In the genomic region with DNA sequence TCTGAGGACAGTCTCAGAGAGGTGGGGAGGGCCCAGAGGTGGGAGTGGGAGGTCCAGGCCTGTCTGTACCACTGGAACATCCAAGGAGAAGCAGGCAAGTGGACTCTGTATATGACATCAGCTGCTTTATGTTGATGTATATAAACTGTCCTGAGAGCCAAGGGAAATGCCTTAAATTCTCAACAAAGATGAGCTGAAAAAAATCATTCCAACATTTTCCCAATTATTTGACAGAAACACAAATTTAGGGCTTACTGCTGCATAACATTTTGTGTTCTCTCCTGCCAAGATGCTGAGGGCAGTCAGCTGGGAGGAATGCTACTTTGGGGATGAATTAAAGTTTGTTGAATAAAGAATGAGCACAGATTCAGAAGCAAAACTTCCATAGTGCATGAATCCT, we compare ENCODE assay signal across 19 cellular contexts. TPM values are rescaled to one million over a fixed set of nuclear protein-coding genes. Genes with fewer than 3 reads are reported as not detected.
DNase-seq lines count a peak whose midpoint lies in the region; TF ChIP-seq lines count a peak whose summit lies in the region.
"Had no signal": no experiment of that assay in that cellular context is flagged by ENCODE, and none has a peak within 500 bp of the region (broad histone marks: within the 10 kb centered on the region; RNA-seq: fewer than 3 reads in every experiment).

No MANE protein-coding gene starts in this region.

- BruUV-seq in A673 (replicated peaks; lab: Mats Ljungman, UMichigan): no TSS peak

- TF ChIP-seq CTCF in osteoblast (IDR thresholded peaks at IDR 0.05; ENCODE audit: extremely low read depth, low read depth, low read length): no peak
- no peak for TF ChIP-seq CTCF in A673 (conservative IDR thresholded peaks at IDR 0.05; ENCODE audit: low read depth, low read length)
- no peak for TF ChIP-seq CTCF in suprapubic skin (IDR thresholded peaks at IDR 0.05)

- H3K4me2 ChIP-seq in osteoblast (ENCODE audit: insufficient read depth, low read length): no peak overlapping the region

- H3K27ac ChIP-seq in osteoblast (ENCODE audit: low read depth, low read length) (no peak overlapping the region), A673 (ENCODE audit: low read depth, low read length, poor library complexity, severe bottlenecking) (no peak overlapping the region), suprapubic skin (no peak overlapping the region)
- H3K27ac ChIP-seq: RWPE1 had no signal

- H3K9me3 ChIP-seq in osteoblast (ENCODE audit: low read depth, low read length) (no peaks in the 10 kb centered on the region), A673 (ENCODE audit: low read depth, low read length, poor library complexity, severe bottlenecking) (no peaks in the 10 kb centered on the region), suprapubic skin (no peaks in the 10 kb centered on the region)

- no peak for TF ChIP-seq POLR2A in suprapubic skin (IDR thresholded peaks at IDR 0.05)

- peaks cover 8% of the 10 kb centered on the region for H3K4me1 ChIP-seq in osteoblast (ENCODE audit: insufficient read depth, low read length)
- H3K4me1 ChIP-seq in A673 (ENCODE audit: insufficient read depth, low read length, poor library complexity, severe bottlenecking): peaks cover 2% of the 10 kb centered on the region
- no peaks in the 10 kb centered on the region for H3K4me1 ChIP-seq in suprapubic skin

- POLR2A ChIA-PET in A673 (lab: Charles Lee; ENCODE audit: low non-redundant PET): no interaction called here

- H3K27me3 ChIP-seq in osteoblast (ENCODE audit: insufficient read depth, low read length): no peaks in the 10 kb centered on the region
- no peaks in the 10 kb centered on the region for H3K27me3 ChIP-seq in A673 (replicated peaks; ENCODE audit: insufficient read depth, low read depth, low read length, poor library complexity)
- H3K27me3 ChIP-seq in suprapubic skin: no peaks in the 10 kb centered on the region

- TF ChIP-seq EP300 in suprapubic skin (IDR thresholded peaks at IDR 0.05): no peak

- CTCF ChIA-PET in A673 (lab: Charles Lee): no interaction called here

- no peaks in the 10 kb centered on the region for H3K79me2 ChIP-seq in osteoblast (ENCODE audit: insufficient read depth, low read length)

- intact Hi-C loops in A673 (cut with micrococcal nuclease; ENCODE audit: unreplicated experiment): no loop called here

- H3K4me3 ChIP-seq in osteoblast (ENCODE audit: insufficient read depth, low read length) (no peak overlapping the region), A673 (ENCODE audit: low read depth, low read length, poor library complexity, severe bottlenecking) (no peak overlapping the region), suprapubic skin (no peak overlapping the region)

- DNase-seq in AG08395 (ENCODE audit: low spot score) (peak; percentile 62), GM04503 (ENCODE audit: low read depth) (peak; percentile 37), amniotic stem cell (lab: John Stamatoyannopoulos, UW) (peak; percentile 17), osteoblast (ENCODE audit: insufficient read length, low spot score, missing footprints) (peak; percentile 41), A673 (ENCODE audit: low spot score) (no peak), A172 (ENCODE audit: low spot score) (no peak), suprapubic skin (ENCODE audit: low spot score in 2 of 2) (no peak), NCI-H524 treated with DMSO at 0.1 percent for 48 hours (lab: John Stamatoyannopoulos, UW) (no peak)
- DNase-seq: DMS53, EL, GF-D8, H9, KBM-7, NCI-H1092 treated with DMSO at 0.1 percent for 48 hours, NCI-H1436 treated with DMSO at 0.1 percent for 48 hours, NCI-H1930, NCI-H748 treated with DMSO at 0.1 percent for 48 hours, SHP77 treated with DMSO at 0.1 percent for 48 hours had no signal

- H4K20me1 ChIP-seq in osteoblast (ENCODE audit: insufficient read depth, low read length): no peaks in the 10 kb centered on the region

- no peak overlapping the region for H2AFZ ChIP-seq in osteoblast (ENCODE audit: low read length)

- no peaks in the 10 kb centered on the region for H3K36me3 ChIP-seq in osteoblast (ENCODE audit: insufficient read depth, low read length)
- no peaks in the 10 kb centered on the region for H3K36me3 ChIP-seq in A673 (ENCODE audit: insufficient read depth, low read length, poor library complexity, severe bottlenecking)
- H3K36me3 ChIP-seq in suprapubic skin: no peaks in the 10 kb centered on the region

RNA-seq across cellular contexts. Expression of a gene that starts 52.8 kb away (rescaled TPM):
- total RNA-seq in osteoblast (39.4 and 41.0 TPM in 2 replicates), A673 (2021) (0.49 and 0.50 TPM in 2 replicates), suprapubic skin (10 to 100 TPM; 14.5 to 35.8 (median 21.4) TPM)
- 3.5 and 4.6 TPM in 2 replicates for total RNA-seq in A172 (2014; rRNA removed; shearing (Covaris generic))
- total RNA-seq: H9 had no signal

Comparison
In these comparisons a context has a peak if more than half of its experiments do, and no peak if none do; other contexts are left out.
1. DNase-seq: peak in AG08395 (single experiment), GM04503 (single experiment), amniotic stem cell (single experiment) and osteoblast (single experiment); none in A673 (single experiment), A172 (single experiment), suprapubic skin (0 of 2) and NCI-H524 treated with DMSO at 0.1 percent for 48 hours (single experiment).